16 cellular contexts compared by ENCODE assay signal in the genomic region with DNA sequence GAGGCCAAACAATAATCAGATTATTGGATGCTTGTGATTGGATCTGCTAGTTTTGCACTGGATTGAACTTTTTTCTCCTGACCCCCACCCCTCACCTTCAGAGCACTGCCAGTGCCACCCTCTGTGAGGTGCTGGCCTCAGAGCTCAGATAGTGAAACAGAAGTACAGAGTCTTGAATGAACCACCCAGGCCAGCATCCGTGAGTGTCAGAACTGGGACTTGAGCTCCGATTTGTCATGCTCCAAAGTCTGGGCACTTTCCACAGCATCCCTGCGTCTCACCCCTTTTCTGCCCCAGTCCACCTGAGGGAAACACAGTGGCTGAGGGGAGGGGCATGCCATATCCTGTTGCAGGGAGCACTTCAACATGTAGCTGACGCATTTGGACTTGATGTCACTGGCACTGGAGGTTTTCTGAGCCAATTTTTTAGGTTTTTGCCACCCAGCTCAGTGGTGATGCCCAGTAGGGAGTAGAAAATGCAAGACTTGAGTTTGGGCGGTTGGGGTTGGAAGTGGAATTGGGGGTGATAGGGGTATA. TPM values are rescaled to one million over a fixed set of nuclear protein-coding genes. Genes with fewer than 3 reads are reported as not detected.
DNase-seq lines count a peak whose midpoint lies in the region; ATAC-seq and TF ChIP-seq lines count a peak whose summit lies in the region.
"Had no signal": no experiment of that assay in that cellular context is flagged by ENCODE, and none has a peak within 500 bp of the region (broad histone marks: within the 10 kb centered on the region; RNA-seq: fewer than 3 reads in every experiment).

No MANE protein-coding gene starts in this region.

- no peaks in the 10 kb centered on the region for H3K36me3 Mint-ChIP-seq in activated CD4-positive, alpha-beta T cell treated with anti-CD3 and anti-CD28 coated beads for 36 hours (ENCODE audit: low read depth)
- H3K36me3 Mint-ChIP-seq in activated naive CD4-positive, alpha-beta T cell treated with anti-CD3 and anti-CD28 coated beads, Interleukin-2, amount 10 ng/mL, durations not matched to agents 7 days and 5 days: no peaks in the 10 kb centered on the region
- no peaks in the 10 kb centered on the region for H3K36me3 Mint-ChIP-seq in activated CD8-positive, alpha-beta T cell treated with anti-CD3 and anti-CD28 coated beads, Interleukin-2, amount 10 ng/mL, durations not matched to agents 7 days and 5 days (ENCODE audit: low read depth)

- no peaks in the 10 kb centered on the region for H3K79me2 ChIP-seq in smooth muscle cell (ENCODE audit: low read depth)

- intact Hi-C loops in activated CD4-positive, alpha-beta T cell treated with anti-CD3 and anti-CD28 coated beads for 36 hours (cut with DNase I, micrococcal nuclease): no loop called here

- no peaks in the 10 kb centered on the region for H3K36me3 ChIP-seq in smooth muscle cell (ENCODE audit: low read depth)
- H3K36me3 ChIP-seq: BLaER1 treated with 17β-estradiol and CSF1 and Interleukin-3, amounts not matched to agents 10 nM and 100 nM; MG63 had no signal

- no peak overlapping the region for H3K4me3 Mint-ChIP-seq in activated CD4-positive, alpha-beta T cell treated with anti-CD3 and anti-CD28 coated beads for 36 hours
- H3K4me3 Mint-ChIP-seq in activated naive CD4-positive, alpha-beta T cell treated with anti-CD3 and anti-CD28 coated beads, Interleukin-2, amount 10 ng/mL, durations not matched to agents 7 days and 5 days: no peak overlapping the region
- no peak overlapping the region for H3K4me3 Mint-ChIP-seq in activated CD8-positive, alpha-beta T cell treated with anti-CD3 and anti-CD28 coated beads, Interleukin-2, amount 10 ng/mL, durations not matched to agents 7 days and 5 days

- peaks cover 13% of the 10 kb centered on the region for H3K4me1 ChIP-seq in smooth muscle cell (ENCODE audit: low read depth)

- no peaks in the 10 kb centered on the region for H3K27me3 ChIP-seq in smooth muscle cell (ENCODE audit: low read depth)
- H3K27me3 ChIP-seq: BLaER1 treated with 17β-estradiol and CSF1 and Interleukin-3, amounts not matched to agents 10 nM and 100 nM; MG63 had no signal

- H4K20me1 ChIP-seq in smooth muscle cell (ENCODE audit: low read depth): no peaks in the 10 kb centered on the region
- H4K20me1 ChIP-seq: BLaER1 treated with 17β-estradiol and CSF1 and Interleukin-3, amounts not matched to agents 10 nM and 100 nM had no signal

- no peak for TF ChIP-seq CTCF in smooth muscle cell (IDR thresholded peaks at IDR 0.05; ENCODE audit: borderline replicate concordance, insufficient read depth, poor library complexity, severe bottlenecking)

- WGBS in smooth muscle cell (ENCODE audit: low lambda C conversion rate): 82% methylated on average over 5 of the region's 5 CpGs

- H3K4me1 Mint-ChIP-seq in activated CD4-positive, alpha-beta T cell treated with anti-CD3 and anti-CD28 coated beads for 36 hours: peaks cover 21% of the 10 kb centered on the region
- peaks cover 28% of the 10 kb centered on the region for H3K4me1 Mint-ChIP-seq in activated naive CD4-positive, alpha-beta T cell treated with anti-CD3 and anti-CD28 coated beads, Interleukin-2, amount 10 ng/mL, durations not matched to agents 7 days and 5 days
- peaks cover 28% of the 10 kb centered on the region for H3K4me1 Mint-ChIP-seq in activated CD8-positive, alpha-beta T cell treated with anti-CD3 and anti-CD28 coated beads, Interleukin-2, amount 10 ng/mL, durations not matched to agents 7 days and 5 days (ENCODE audit: low read depth)

- H3K4me3 ChIP-seq in smooth muscle cell: no peak overlapping the region
- H3K4me3 ChIP-seq: BLaER1 treated with 17β-estradiol and CSF1 and Interleukin-3, amounts not matched to agents 10 nM and 100 nM; MG63 had no signal

- peak; percentile 34 for DNase-seq in activated CD4-positive, alpha-beta T cell treated with anti-CD3 and anti-CD28 coated beads for 36 hours
- DNase-seq in activated CD4-positive, alpha-beta T cell treated with anti-CD3 and anti-CD28 coated beads for 48 hours: no peak
- peak; percentile 38 for DNase-seq in activated naive CD4-positive, alpha-beta T cell treated with anti-CD3 and anti-CD28 coated beads, Interleukin-2, amount 10 ng/mL, durations not matched to agents 7 days and 5 days
- no peak for DNase-seq in activated naive CD4-positive, alpha-beta T cell treated with Interleukin-2 at 50 U/mL for 16 hours
- DNase-seq in activated CD8-positive, alpha-beta T cell treated with anti-CD3 and anti-CD28 coated beads, Interleukin-2, amount 10 ng/mL, durations not matched to agents 7 days and 5 days: peak; percentile 35
- DNase-seq in smooth muscle cell (lab: John Stamatoyannopoulos, UW; ENCODE audit: unreplicated experiment) (no peak), NCI-H2227 treated with DMSO at 0.1 percent for 48 hours (lab: John Stamatoyannopoulos, UW) (no peak), OCI-M1 (lab: John Stamatoyannopoulos, UW) (no peak)
- DNase-seq: COR-L47, DMS153, MG63, NCI-H1092 treated with DMSO at 0.1 percent for 48 hours, NCI-H187, NCI-H2171 treated with DMSO at 0.1 percent for 48 hours, NCI-H524 had no signal

- peaks cover 8% of the 10 kb centered on the region for H3F3A ChIP-seq in smooth muscle cell (ENCODE audit: low read depth)

- peak; percentile 41 for ATAC-seq in activated CD4-positive, alpha-beta T cell treated with anti-CD3 and anti-CD28 coated beads for 36 hours
- no peak for ATAC-seq in activated CD8-positive, alpha-beta T cell treated with anti-CD3 and anti-CD28 coated beads, Interleukin-2, amount 10 ng/mL, durations not matched to agents 7 days and 5 days

- H3K4me2 ChIP-seq in smooth muscle cell: peak overlapping the region; percentile 65
- H3K4me2 ChIP-seq: BLaER1 treated with 17β-estradiol and CSF1 and Interleukin-3, amounts not matched to agents 10 nM and 100 nM had no signal

- no peaks in the 10 kb centered on the region for H3K27me3 Mint-ChIP-seq in activated CD4-positive, alpha-beta T cell treated with anti-CD3 and anti-CD28 coated beads for 36 hours
- H3K27me3 Mint-ChIP-seq in activated naive CD4-positive, alpha-beta T cell treated with anti-CD3 and anti-CD28 coated beads, Interleukin-2, amount 10 ng/mL, durations not matched to agents 7 days and 5 days: peaks cover 65% of the 10 kb centered on the region
- H3K27me3 Mint-ChIP-seq in activated CD8-positive, alpha-beta T cell treated with anti-CD3 and anti-CD28 coated beads, Interleukin-2, amount 10 ng/mL, durations not matched to agents 7 days and 5 days (ENCODE audit: low read depth): peaks cover 13% of the 10 kb centered on the region

- POLR2A ChIA-PET in activated CD4-positive, alpha-beta T cell treated with anti-CD3 and anti-CD28 coated beads for 36 hours (lab: Charles Lee): interaction anchor here (0.6 to 1.2 kb wide), 2 partner anchors 16 to 1069 kb away, joined by 4 to 6 read pairs; no protein-coding TSS in a partner anchor
- POLR2A ChIA-PET in activated CD8-positive, alpha-beta T cell treated with anti-CD3 and anti-CD28 coated beads, Interleukin-2, amount 10 ng/mL, durations not matched to agents 7 days and 5 days (lab: Charles Lee): interaction anchor here (0.7 to 1.6 kb wide), 3 partner anchors 11 to 113 kb away, joined by 3 read pairs; no protein-coding TSS in a partner anchor

- no peaks in the 10 kb centered on the region for H3K9me3 ChIP-seq in smooth muscle cell (replicated peaks; ENCODE audit: low read depth)
- H3K9me3 ChIP-seq: BLaER1 treated with 17β-estradiol and CSF1 and Interleukin-3, amounts not matched to agents 10 nM and 100 nM; MG63 had no signal

- no peak overlapping the region for H2AFZ ChIP-seq in smooth muscle cell (ENCODE audit: low read depth)

- no peak overlapping the region for H3K27ac Mint-ChIP-seq in activated CD4-positive, alpha-beta T cell treated with anti-CD3 and anti-CD28 coated beads for 36 hours
- no peak overlapping the region for H3K27ac Mint-ChIP-seq in activated naive CD4-positive, alpha-beta T cell treated with anti-CD3 and anti-CD28 coated beads, Interleukin-2, amount 10 ng/mL, durations not matched to agents 7 days and 5 days
- H3K27ac Mint-ChIP-seq in activated CD8-positive, alpha-beta T cell treated with anti-CD3 and anti-CD28 coated beads, Interleukin-2, amount 10 ng/mL, durations not matched to agents 7 days and 5 days: no peak overlapping the region

- CTCF ChIA-PET in activated CD4-positive, alpha-beta T cell treated with anti-CD3 and anti-CD28 coated beads for 36 hours (lab: Charles Lee): interaction anchor here (0.5 to 2.1 kb wide), 8 partner anchors 22 to 600 kb away, joined by 3 to 6 read pairs (median 3); no protein-coding TSS in a partner anchor
- CTCF ChIA-PET in activated naive CD4-positive, alpha-beta T cell treated with anti-CD3 and anti-CD28 coated beads, Interleukin-2, amount 10 ng/mL, durations not matched to agents 7 days and 5 days (lab: Charles Lee): interaction anchor here (0.6 to 1.2 kb wide), 3 partner anchors 17 to 109 kb away, joined by 3 to 5 read pairs (median 4); no protein-coding TSS in a partner anchor
- CTCF ChIA-PET in activated CD8-positive, alpha-beta T cell treated with anti-CD3 and anti-CD28 coated beads, Interleukin-2, amount 10 ng/mL, durations not matched to agents 7 days and 5 days (lab: Charles Lee): interaction anchor here (0.7 to 1.7 kb wide), 5 partner anchors 18 to 120 kb away, joined by 3 to 8 read pairs (median 3); no protein-coding TSS in a partner anchor

- H3K9me3 Mint-ChIP-seq in activated CD4-positive, alpha-beta T cell treated with anti-CD3 and anti-CD28 coated beads for 36 hours (ENCODE audit: low read depth): no peaks in the 10 kb centered on the region
- no peaks in the 10 kb centered on the region for H3K9me3 Mint-ChIP-seq in activated naive CD4-positive, alpha-beta T cell treated with anti-CD3 and anti-CD28 coated beads, Interleukin-2, amount 10 ng/mL, durations not matched to agents 7 days and 5 days
- no peaks in the 10 kb centered on the region for H3K9me3 Mint-ChIP-seq in activated CD8-positive, alpha-beta T cell treated with anti-CD3 and anti-CD28 coated beads, Interleukin-2, amount 10 ng/mL, durations not matched to agents 7 days and 5 days (ENCODE audit: insufficient read depth)

- no peak overlapping the region for H3K9ac ChIP-seq in smooth muscle cell (ENCODE audit: low read depth)
- H3K9ac ChIP-seq: BLaER1 treated with 17β-estradiol and CSF1 and Interleukin-3, amounts not matched to agents 10 nM and 100 nM had no signal

- peak overlapping the region; percentile 84 for H3K27ac ChIP-seq in smooth muscle cell (ENCODE audit: low read depth)
- H3K27ac ChIP-seq: BLaER1 treated with 17β-estradiol and CSF1 and Interleukin-3, amounts not matched to agents 10 nM and 100 nM had no signal

RNA-seq across cellular contexts. Expression of a gene that starts 47.3 kb away (rescaled TPM):
- total RNA-seq in activated CD4-positive, alpha-beta T cell treated with anti-CD3 and anti-CD28 coated beads for 36 hours: under 1 TPM; 0.07 to 0.37 TPM
- total RNA-seq in activated CD8-positive, alpha-beta T cell treated with anti-CD3 and anti-CD28 coated beads, Interleukin-2, amount 10 ng/mL, durations not matched to agents 7 days and 5 days: 10 to 100 TPM; 11.1 to 12.0 TPM
- 0.13 and 0.63 TPM in 2 replicates for total RNA-seq in smooth muscle cell
- 0.73 and 3.1 TPM in 2 replicates for polyA plus RNA-seq in smooth muscle cell

Comparison
In these comparisons a context has a peak if more than half of its experiments do, and no peak if none do; other contexts are left out.
1. DNase-seq: peak in activated CD4-positive, alpha-beta T cell treated with anti-CD3 and anti-CD28 coated beads for 36 hours (single experiment), activated naive CD4-positive, alpha-beta T cell treated with anti-CD3 and anti-CD28 coated beads, Interleukin-2, amount 10 ng/mL, durations not matched to agents 7 days and 5 days (single experiment) and activated CD8-positive, alpha-beta T cell treated with anti-CD3 and anti-CD28 coated beads, Interleukin-2, amount 10 ng/mL, durations not matched to agents 7 days and 5 days (single experiment); none in activated CD4-positive, alpha-beta T cell treated with anti-CD3 and anti-CD28 coated beads for 48 hours (single experiment), activated naive CD4-positive, alpha-beta T cell treated with Interleukin-2 at 50 U/mL for 16 hours (single experiment), smooth muscle cell (single experiment), NCI-H2227 treated with DMSO at 0.1 percent for 48 hours (single experiment) and OCI-M1 (single experiment).